Comparison of ENCODE assay signal across 8 cellular contexts in the genomic region with DNA sequence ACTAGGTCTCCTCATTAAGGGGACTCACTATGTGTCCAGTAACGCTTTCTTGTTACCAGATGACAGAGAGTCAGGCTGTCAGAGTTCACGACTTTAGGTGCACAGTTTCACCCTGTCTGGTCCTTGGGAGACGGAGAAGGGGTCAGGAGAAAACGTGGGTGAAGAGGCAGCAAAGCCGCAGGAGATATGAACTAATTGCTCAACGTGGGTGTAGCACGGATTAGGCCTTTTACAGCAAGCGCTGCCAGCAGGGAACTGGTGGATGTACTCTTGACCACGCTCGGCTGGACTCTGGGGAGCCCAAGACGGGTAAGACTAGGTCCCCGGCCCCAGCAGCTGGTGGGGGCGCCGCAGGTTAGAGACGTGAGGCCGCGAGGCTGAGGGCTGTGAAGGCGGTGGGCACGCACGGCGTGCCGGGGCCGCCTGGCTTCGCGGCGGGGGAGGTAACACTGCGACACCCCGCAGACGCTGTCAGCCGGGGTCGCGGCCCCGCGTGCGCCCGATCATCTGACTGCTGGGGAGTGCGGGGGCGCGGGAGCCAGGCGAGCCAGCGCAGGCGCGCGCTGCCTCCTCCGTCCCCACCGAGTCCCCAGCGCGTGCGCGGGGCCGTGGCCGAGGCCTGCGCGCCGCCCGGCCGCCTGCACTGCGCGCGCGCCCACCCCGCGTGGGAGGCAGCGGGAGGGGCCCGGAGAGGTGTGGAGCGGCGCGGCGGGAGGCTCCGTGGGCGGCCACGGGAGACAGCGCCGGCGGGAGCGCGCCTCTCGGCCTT. TPM values are rescaled to one million over a fixed set of nuclear protein-coding genes. Genes with fewer than 3 reads are reported as not detected.
DNase-seq lines count a peak whose midpoint lies in the region; ATAC-seq, FAIRE-seq and TF ChIP-seq lines count a peak whose summit lies in the region.

Gene CLIP4 (plus strand): TSS at position 575 of the 769 bp plus-strand sequence. CDS start 5,974 bp downstream, outside the sequence.

- peak; percentile 32 for FAIRE-seq in urothelium cell line (lab: Jason Lieb, UNC)

- CTCF ChIA-PET in T-cell (lab: Charles Lee): interaction anchor here in 1 of 2 donors (0.7 kb wide), 1 partner anchor 367 kb away, joined by 3 read pairs; no protein-coding TSS in a partner anchor

- H3K27ac ChIP-seq in right atrium auricular region: peak within 1 kb of the TSS; percentile 94 to 97

- no peaks in the 10 kb centered on the region for H3K36me3 Mint-ChIP-seq in T-cell

- peaks cover 0 to 30% of the 10 kb centered on the region in 2 donors for H3K4me1 ChIP-seq in right atrium auricular region

- POLR2A ChIA-PET in T-cell (lab: Charles Lee): interaction anchor here in 1 of 2 donors (2.8 kb wide), 1 partner anchor 103 kb away, joined by 10 read pairs; no protein-coding TSS in a partner anchor

- no peaks in the 10 kb centered on the region for H3K36me3 ChIP-seq in right atrium auricular region

- H3K9me3 ChIP-seq in right atrium auricular region: no peaks in the 10 kb centered on the region

- H3K27me3 Mint-ChIP-seq in T-cell: no peaks in the 10 kb centered on the region

- H3K4me3 ChIP-seq in right atrium auricular region: peak within 1 kb of the TSS; percentile 50 to 77

- H3K27me3 ChIP-seq in right atrium auricular region: no peaks in the 10 kb centered on the region

- no peak for TF ChIP-seq CTCF in right atrium auricular region (IDR thresholded peaks at IDR 0.05)

- H3K4me3 Mint-ChIP-seq in T-cell: peak within 1 kb of the TSS; percentile 90 to 96 (median 96)

- peak; percentile 47 for ATAC-seq in GM18511 (IDR thresholded peaks at IDR 0.05; ENCODE audit: unreplicated experiment)
- ATAC-seq in HG03025 (IDR thresholded peaks at IDR 0.05; ENCODE audit: low FRiP score, unreplicated experiment): peak; percentile 42
- peak; percentile 73 to 84 (median 81) for ATAC-seq in T-cell (replicated peaks in 1 of 4)

- peak; percentile 51 to 82 (median 70) for DNase-seq in T-cell
- DNase-seq in amygdala (lab: John Stamatoyannopoulos, UW): peak in 41 of 56 donors; percentile 24 to 82 (median 57)
- DNase-seq in right atrium auricular region (ENCODE audit: low spot score): peak; percentile 70
- peak; percentile 86 for DNase-seq in putamen (ENCODE audit: low spot score)
- peak; percentile 76 for DNase-seq in urothelium cell line (ENCODE audit: low spot score)
- no peak for DNase-seq in NCI-H2029 treated with DMSO at 0.1 percent for 48 hours (lab: John Stamatoyannopoulos, UW)

- H3K27ac Mint-ChIP-seq in T-cell: peak within 1 kb of the TSS; percentile 93 to 97

- no peaks in the 10 kb centered on the region for H3K9me3 Mint-ChIP-seq in T-cell

- peaks cover 45 to 48% (median 47%) of the 10 kb centered on the region in 3 donors for H3K4me1 Mint-ChIP-seq in T-cell

RNA-seq across cellular contexts. Expression of gene CLIP4, which starts in this region (rescaled TPM):
- 10 to 100 TPM; 38.4 to 54.2 (median 47.7) TPM for total RNA-seq in T-cell
- total RNA-seq in right atrium auricular region: 10 to 100 TPM; 66.5 to 71.0 TPM
